ENCODE assay signal across 19 cellular contexts in the genomic region with DNA sequence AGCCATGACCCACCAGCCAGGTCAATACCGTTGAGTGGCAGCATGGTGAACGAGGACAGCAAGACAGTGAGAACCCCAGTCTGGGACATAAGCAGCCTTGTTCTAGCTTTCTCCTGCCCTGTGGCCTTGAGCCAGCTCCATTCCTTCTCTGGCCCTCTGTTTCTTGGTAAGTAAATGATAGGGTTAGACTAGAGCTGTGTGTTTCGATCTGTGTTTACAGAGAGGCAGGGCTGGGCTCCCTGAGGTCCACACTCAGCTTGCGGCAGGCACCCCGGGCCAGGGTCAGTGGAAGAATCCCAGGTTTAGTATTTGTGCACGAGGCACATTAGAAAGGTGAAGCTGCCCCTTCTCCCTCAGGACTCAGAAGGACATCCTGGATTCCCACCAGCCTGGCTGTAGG. TPM values are rescaled to one million over a fixed set of nuclear protein-coding genes. Genes with fewer than 3 reads are reported as not detected.
DNase-seq lines count a peak whose midpoint lies in the region; ATAC-seq, FAIRE-seq and TF ChIP-seq lines count a peak whose summit lies in the region.
"Had no signal": no experiment of that assay in that cellular context is flagged by ENCODE, and none has a peak within 500 bp of the region (broad histone marks: within the 10 kb centered on the region; RNA-seq: fewer than 3 reads in every experiment).

No MANE protein-coding gene starts in this region.

- H3K9me3 ChIP-seq in breast epithelium (no peaks in the 10 kb centered on the region), body of pancreas (no peaks in the 10 kb centered on the region), neural progenitor cell (ENCODE audit: low read depth) (no peaks in the 10 kb centered on the region), thyroid gland (no peaks in the 10 kb centered on the region)

- H3F3A ChIP-seq in neural progenitor cell (ENCODE audit: low read depth), result peaks cover 26% of the 10 kb centered on the region

- DNase-seq in breast epithelium (ENCODE audit: low spot score in 2 of 2) (no peak), MCF 10A (ENCODE audit: unreplicated experiment) (no peak), body of pancreas (no peak), neural progenitor cell (ENCODE audit: low spot score) (no peak), thyroid gland (no peak), activated gamma-delta T cell treated with Interleukin-2 at 50 U/mL for 16 hours (no peak), kidney tubule cell (ENCODE audit: low spot score) (no peak), GM19239 (ENCODE audit: insufficient read length, low spot score) (no peak)
- DNase-seq: 8988T, DND-41, H7, KG1, NCI-H187, NCI-H2107, NCI-H510A treated with DMSO at 0.1 percent for 48 hours, NCI-H82, PC-3 had no signal

- H3K36me3 Mint-ChIP-seq in MCF 10A (ENCODE audit: insufficient read depth, unreplicated experiment) (no peaks in the 10 kb centered on the region), neural progenitor cell (no peaks in the 10 kb centered on the region)

- peaks cover 22% of the 10 kb centered on the region for H3K27me3 Mint-ChIP-seq in MCF 10A (ENCODE audit: insufficient read depth, unreplicated experiment)
- peaks cover 39% of the 10 kb centered on the region for H3K27me3 Mint-ChIP-seq in neural progenitor cell (ENCODE audit: insufficient read depth, low read depth)

- CTCF ChIA-PET in MCF 10A (lab: Yijun Ruan, JAX), result interaction anchor here (0.6 kb wide), 2 partner anchors 16 to 118 kb away, joined by 3 to 5 read pairs; no protein-coding TSS in a partner anchor

- no peaks in the 10 kb centered on the region for H3K9me3 Mint-ChIP-seq in MCF 10A (ENCODE audit: unreplicated experiment)
- peaks cover 5% of the 10 kb centered on the region for H3K9me3 Mint-ChIP-seq in neural progenitor cell
- H3K9me3 Mint-ChIP-seq: HFFc6 had no signal

- BruUV-seq in MCF 10A (replicated peaks; lab: Mats Ljungman, UMichigan), result no TSS peak

- H4K20me1 ChIP-seq in neural progenitor cell (ENCODE audit: low read depth), result peaks cover 15% of the 10 kb centered on the region

- H3K27ac Mint-ChIP-seq in MCF 10A (ENCODE audit: low read depth, unreplicated experiment), result no peak overlapping the region
- H3K27ac Mint-ChIP-seq in neural progenitor cell, result no peak overlapping the region
- H3K27ac Mint-ChIP-seq: CD14-positive monocyte, HFFc6 had no signal

- H3K27ac ChIP-seq in breast epithelium (peak overlapping the region; percentile 60 to 65), body of pancreas (peak overlapping the region in 3 of 4 donors; percentile 12 to 60 (median 42)), neural progenitor cell (no peak overlapping the region), thyroid gland (peak overlapping the region in 2 of 3 donors; percentile 24 to 32)

- H3K4me1 ChIP-seq in breast epithelium, result peaks cover 0 to 6% of the 10 kb centered on the region in 2 donors
- peaks cover 26% of the 10 kb centered on the region for H3K4me1 ChIP-seq in body of pancreas
- H3K4me1 ChIP-seq in neural progenitor cell, result peaks cover 42% of the 10 kb centered on the region
- peaks cover 11 to 31% of the 10 kb centered on the region in 2 donors for H3K4me1 ChIP-seq in thyroid gland

- H3K4me1 Mint-ChIP-seq in MCF 10A (ENCODE audit: insufficient read depth, unreplicated experiment) (peaks cover 7% of the 10 kb centered on the region), neural progenitor cell (peaks cover 50% of the 10 kb centered on the region)

- H3K27me3 ChIP-seq in breast epithelium, result no peaks in the 10 kb centered on the region
- no peaks in the 10 kb centered on the region for H3K27me3 ChIP-seq in body of pancreas
- peaks cover 40% of the 10 kb centered on the region for H3K27me3 ChIP-seq in neural progenitor cell
- no peaks in the 10 kb centered on the region for H3K27me3 ChIP-seq in thyroid gland

- peak overlapping the region; percentile 11 for H3K4me2 ChIP-seq in neural progenitor cell

- H3K4me3 Mint-ChIP-seq in MCF 10A (ENCODE audit: unreplicated experiment), result no peak overlapping the region
- no peak overlapping the region for H3K4me3 Mint-ChIP-seq in neural progenitor cell
- H3K4me3 Mint-ChIP-seq: CD14-positive monocyte, HFFc6 had no signal

- WGBS in body of pancreas, 2 donors, result 35 to 40% methylated on average over 6 of the region's 6 CpGs
- WGBS in thyroid gland, 2 donors, result 72 to 100% methylated on average over 2 to 6 of the region's 6 CpGs

- no peak overlapping the region for H2AFZ ChIP-seq in neural progenitor cell (replicated peaks)

- no peak for FAIRE-seq in GM19239 (lab: Jason Lieb, UNC)

- intact Hi-C loops in breast epithelium (cut with DNase I; ENCODE audit: low total_unique reads), result no loop called here
- intact Hi-C loops in MCF 10A (cut with micrococcal nuclease), result no loop called here
- intact Hi-C loops in body of pancreas (cut with DNase I), result no loop called here
- intact Hi-C loops in thyroid gland (cut with DNase I), result no loop called here

- H3K79me2 ChIP-seq in neural progenitor cell (ENCODE audit: low read depth), result no peaks in the 10 kb centered on the region

- POLR2A ChIA-PET in MCF 10A (lab: Yijun Ruan, JAX), result interaction anchor here (0.6 kb wide), 1 partner anchor 1312 kb away, joined by 3 read pairs; no protein-coding TSS in a partner anchor

- no peak for TF ChIP-seq CTCF in breast epithelium (IDR thresholded peaks at IDR 0.05)
- TF ChIP-seq CTCF in MCF 10A (IDR thresholded peaks at IDR 0.05; ENCODE audit: unreplicated experiment), result no peak
- TF ChIP-seq CTCF in body of pancreas (IDR thresholded peaks at IDR 0.05), result no peak
- no peak for TF ChIP-seq CTCF in neural progenitor cell (IDR thresholded peaks at IDR 0.05)
- TF ChIP-seq CTCF in thyroid gland (IDR thresholded peaks at IDR 0.05), result no peak

- no peak for TF ChIP-seq POLR2A in breast epithelium (IDR thresholded peaks at IDR 0.05)
- TF ChIP-seq POLR2A in body of pancreas (IDR thresholded peaks at IDR 0.05), result no peak
- TF ChIP-seq POLR2A in thyroid gland (IDR thresholded peaks at IDR 0.05), result no peak

- ATAC-seq in body of pancreas, result no peak

- H3K4me3 ChIP-seq in breast epithelium (no peak overlapping the region), body of pancreas (no peak overlapping the region), neural progenitor cell (no peak overlapping the region), thyroid gland (replicated peaks in 1 of 3) (no peak overlapping the region)

- H3K36me3 ChIP-seq in breast epithelium (no peaks in the 10 kb centered on the region), body of pancreas (replicated peaks in 1 of 2; ENCODE audit: insufficient read depth in 1 of 2, low read depth in 2 of 2) (no peaks in the 10 kb centered on the region), neural progenitor cell (no peaks in the 10 kb centered on the region), thyroid gland (no peaks in the 10 kb centered on the region)

- H3K9ac ChIP-seq in neural progenitor cell, result no peak overlapping the region

RNA-seq across cellular contexts. Expression of a gene that starts 27.3 kb away (rescaled TPM):
- total RNA-seq in breast epithelium, result 1 to 10 TPM in 1 of 3 donors, under 1 TPM in 1, not detected in 1; 0.98 to 1.3 TPM
- total RNA-seq in MCF 10A (2022), result 0.22 and 0.28 TPM in 2 replicates
- total RNA-seq in body of pancreas, result 1 to 10 TPM; 1.0 to 2.3 TPM
- total RNA-seq in neural progenitor cell (ENCODE audit: low replicate concordance), result 2.1 TPM in 1 of 2 replicates, not detected in the other
- 1 to 10 TPM; 1.1 to 4.2 (median 2.6) TPM for total RNA-seq in thyroid gland
